Comparison of ENCODE assay signal across 1 cellular context in genomic region chr13:112885782-112886268, GRCh38.
TF ChIP-seq lines count a peak whose summit lies in the region.

No MANE protein-coding gene starts in this region.

TF ChIP-seq in HepG2, 621 proteins besides CTCF, POLR2A, EP300 and RAD21 (continued from another document and continues in another):
- TF ChIP-seq ZNF609 (CRISPR knock-in tag; IDR thresholded peaks at IDR 0.05; ENCODE audit: borderline replicate concordance), result no peak
- TF ChIP-seq TBX2 (CRISPR knock-in tag; IDR thresholded peaks at IDR 0.05; ENCODE audit: borderline replicate concordance), result peak; percentile 66; the same call in 1 of the 2 replicates
- no peak for TF ChIP-seq AFF4 (CRISPR knock-in tag; IDR thresholded peaks at IDR 0.05)
- peak; percentile 34; the same call in 1 of the 2 replicates for TF ChIP-seq GMEB1 (CRISPR knock-in tag; IDR thresholded peaks at IDR 0.05; ENCODE audit: borderline replicate concordance)
- no peak for TF ChIP-seq POGK (CRISPR knock-in tag; conservative IDR thresholded peaks at IDR 0.05)
- no peak for TF ChIP-seq IRF1 (CRISPR knock-in tag; IDR thresholded peaks at IDR 0.05; ENCODE audit: low read depth)
- no peak for TF ChIP-seq PBX3 (CRISPR knock-in tag; IDR thresholded peaks at IDR 0.05; ENCODE audit: borderline replicate concordance)
- peak; percentile 62 for TF ChIP-seq TFDP2 (CRISPR knock-in tag; IDR thresholded peaks at IDR 0.05)
- peak; percentile 79; the same call in 1 of the 2 replicates for TF ChIP-seq CSRNP1 (CRISPR knock-in tag; IDR thresholded peaks at IDR 0.05)
- no peak for TF ChIP-seq TEAD2 (CRISPR knock-in tag; IDR thresholded peaks at IDR 0.05)
- no peak for TF ChIP-seq RERE (CRISPR knock-in tag; IDR thresholded peaks at IDR 0.05; ENCODE audit: low read depth)
- TF ChIP-seq BHLHE40 (IDR thresholded peaks at IDR 0.05; ENCODE audit: low read length), result 0 out of 2 replicates have a peak, but pooled peaks have one; percentile 25
- TF ChIP-seq SRY (CRISPR knock-in tag; IDR thresholded peaks at IDR 0.05), result no peak
- TF ChIP-seq ZNF430 (CRISPR knock-in tag; IDR thresholded peaks at IDR 0.05), result peak; percentile 42; the same call in 1 of the 2 replicates
- TF ChIP-seq ZFP1 (CRISPR knock-in tag; IDR thresholded peaks at IDR 0.05), result no peak
- no peak for TF ChIP-seq ZNF317 (CRISPR knock-in tag; IDR thresholded peaks at IDR 0.05)
- TF ChIP-seq SAFB2 (CRISPR knock-in tag; IDR thresholded peaks at IDR 0.05; ENCODE audit: borderline replicate concordance, low read depth), result no peak
- TF ChIP-seq CBFB (CRISPR knock-in tag; IDR thresholded peaks at IDR 0.05), result peak; percentile 24; the same call in 1 of the 2 replicates
- no peak; the same call in 1 of the 2 replicates for TF ChIP-seq SP4 (CRISPR knock-in tag; IDR thresholded peaks at IDR 0.05)
- no peak for TF ChIP-seq GMEB2 (CRISPR knock-in tag; IDR thresholded peaks at IDR 0.05; ENCODE audit: low read depth)
- no peak for TF ChIP-seq PHB2 (IDR thresholded peaks at IDR 0.05; ENCODE audit: partially characterized antibody)
- TF ChIP-seq SP5 (CRISPR knock-in tag; IDR thresholded peaks at IDR 0.05; ENCODE audit: borderline replicate concordance, low read depth), result peak; percentile 44; the same call in 1 of the 2 replicates
